ENCODE assay signal across 9 cellular contexts in the genomic region with DNA sequence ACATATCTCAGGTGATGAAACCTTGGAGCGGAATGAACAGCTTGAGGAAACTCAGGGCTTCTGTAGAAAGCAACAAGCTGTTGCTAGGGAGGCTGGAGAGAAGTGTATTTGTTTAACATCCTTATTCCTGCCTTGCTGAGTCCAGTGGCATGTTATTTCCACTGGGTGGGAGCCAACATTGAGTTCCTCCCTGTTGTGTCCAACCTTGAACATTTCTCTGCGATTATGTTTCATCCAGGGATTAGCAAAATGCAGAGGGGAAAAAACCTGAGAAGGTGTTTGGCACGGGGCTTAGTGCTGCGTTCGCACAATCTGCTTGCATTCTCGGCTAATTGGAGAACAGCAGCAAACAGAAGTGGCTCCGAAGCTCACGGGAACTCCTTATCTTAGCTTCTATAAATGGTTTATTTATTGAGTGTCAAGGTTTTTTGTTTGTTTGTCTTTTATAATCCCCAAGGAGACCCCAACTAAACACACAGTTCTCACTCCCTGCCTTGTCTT.
DNase-seq lines count a peak whose midpoint lies in the region; ATAC-seq, FAIRE-seq and TF ChIP-seq lines count a peak whose summit lies in the region.
"Had no signal": no experiment of that assay in that cellular context is flagged by ENCODE, and none has a peak within 500 bp of the region (broad histone marks: within the 10 kb centered on the region; RNA-seq: fewer than 3 reads in every experiment).

No MANE protein-coding gene starts in this region.

- DNase-seq in H4 (ENCODE audit: low spot score) (peak; percentile 64), RCC 7860 (ENCODE audit: low spot score) (peak; percentile 28), glomerular visceral epithelial cell (ENCODE audit: extremely low spot score) (peak; percentile 68), retinal pigment epithelial cell (ENCODE audit: low read depth) (peak; percentile 96), NCI-H446 treated with DMSO at 0.1 percent for 48 hours (lab: John Stamatoyannopoulos, UW) (no peak)
- DNase-seq: SW 1271 had no signal

- no peak for FAIRE-seq in RCC 7860 (lab: Jason Lieb, UNC)

- TF ChIP-seq POLR2A in gastroesophageal sphincter (IDR thresholded peaks at IDR 0.05): no peak

- TF ChIP-seq CTCF in retinal pigment epithelial cell (conservative IDR thresholded peaks at IDR 0.05; ENCODE audit: low read depth, low read length) (peak; percentile 21), gastroesophageal sphincter (IDR thresholded peaks at IDR 0.05) (no peak)

- WGBS in gastroesophageal sphincter (ENCODE audit: low coverage in 1 of 2), 2 donors: 8 to 32% methylated on average over 7 to 8 of the region's 8 CpGs

- no peaks in the 10 kb centered on the region for H3K9me3 ChIP-seq in gastroesophageal sphincter

- H3K36me3 ChIP-seq in gastroesophageal sphincter: no peaks in the 10 kb centered on the region

- H3K27ac ChIP-seq in gastroesophageal sphincter: no peak overlapping the region

- H3K4me1 ChIP-seq in gastroesophageal sphincter: peaks cover 0 to 11% (median 4%) of the 10 kb centered on the region in 3 donors

- no peak for ATAC-seq in GM21619 (IDR thresholded peaks at IDR 0.05; ENCODE audit: unreplicated experiment)
- no peak for ATAC-seq in gastroesophageal sphincter
- no peak for ATAC-seq in GM19397 (IDR thresholded peaks at IDR 0.05; ENCODE audit: unreplicated experiment)

- H3K4me3 ChIP-seq in retinal pigment epithelial cell (ENCODE audit: low read length) (no peak overlapping the region), gastroesophageal sphincter (no peak overlapping the region)

- TF ChIP-seq EP300 in gastroesophageal sphincter (IDR thresholded peaks at IDR 0.05): no peak

- H3K27me3 ChIP-seq in gastroesophageal sphincter: peaks cover 2% of the 10 kb centered on the region
